In genomic region chr5:86709157-86709881, GRCh38 we compare ENCODE assay signal across 9 cellular contexts.
"Had no signal": no experiment of that assay in that cellular context is flagged by ENCODE, and none has a peak within 500 bp of the region (broad histone marks: within the 10 kb centered on the region; RNA-seq: fewer than 3 reads in every experiment).

No MANE protein-coding gene starts in this region.

- H3K9ac ChIP-seq: GM23248 had no signal

- H3K9me3 Mint-ChIP-seq: HFFc6, IgD-negative memory B cell had no signal

- H3K4me1 Mint-ChIP-seq: IgD-negative memory B cell had no signal

- H3K4me1 ChIP-seq: HAP-1 had no signal

- H3K36me3 ChIP-seq: HAP-1 had no signal

- DNase-seq: GM23248, GOT3, H7, HFFc6 had no signal

- H2AFZ ChIP-seq: GM23248 had no signal

- H3K36me3 Mint-ChIP-seq: IgD-negative memory B cell had no signal

- H3K4me3 ChIP-seq: GM23248, HAP-1 had no signal

- ATAC-seq: HCT116, HepG2 had no signal

- H3K27ac Mint-ChIP-seq: HFFc6, IgD-negative memory B cell had no signal

- H3K27ac ChIP-seq: GM23248, HL-60 had no signal

- H3K27me3 Mint-ChIP-seq: IgD-negative memory B cell had no signal

- H3K4me3 Mint-ChIP-seq: HFFc6, IgD-negative memory B cell had no signal

- H3K9me3 ChIP-seq: HAP-1 had no signal
